ENCODE assay signal across 7 cellular contexts in genomic region chr17:77449908-77450741, GRCh38.
DNase-seq lines count a peak whose midpoint lies in the region; FAIRE-seq and TF ChIP-seq lines count a peak whose summit lies in the region.

No MANE protein-coding gene starts in this region.

- H3K27me3 ChIP-seq in WERI-Rb-1 (ENCODE audit: insufficient read depth, low read depth, severe bottlenecking) = no peaks in the 10 kb centered on the region

- no peak for TF ChIP-seq POLR2A in GM12892 (IDR thresholded peaks at IDR 0.05; ENCODE audit: low read depth, low read length)

- H3K9me3 ChIP-seq in HEK293 (ENCODE audit: control insufficient read depth, insufficient read depth, low read depth, low read length) (no peaks in the 10 kb centered on the region), WERI-Rb-1 (ENCODE audit: severe bottlenecking) (no peaks in the 10 kb centered on the region)

- H3K4me1 ChIP-seq in HEK293 (ENCODE audit: control insufficient read depth, insufficient read depth, low read length) = peaks cover 10% of the 10 kb centered on the region

- H3K4me3 ChIP-seq in HEK293 (ENCODE audit: low read depth, low read length) = no peak overlapping the region
- H3K4me3 ChIP-seq in WERI-Rb-1 (ENCODE audit: low read depth, low read length) = peak overlapping the region; percentile 78; the same call in 1 of the 2 replicates

- CTCF ChIA-PET in HEK293 (lab: Yijun Ruan, JAX) = interaction anchor here (0.6 to 1.0 kb wide), 5 partner anchors 14 to 178 kb away, joined by 3 to 4 read pairs (median 3); no protein-coding TSS in a partner anchor

- H3K36me3 ChIP-seq in HEK293 (ENCODE audit: control insufficient read depth in 2 of 2, insufficient read depth in 1 of 2, low read length in 2 of 2) (no peaks in the 10 kb centered on the region), WERI-Rb-1 (peaks cover 49% of the 10 kb centered on the region)

- H3K27ac ChIP-seq in HEK293 (ENCODE audit: extremely low read depth, low read depth, low read length) (no peak overlapping the region), WERI-Rb-1 (peak overlapping the region; percentile 99)

- no peak for TF ChIP-seq CTCF in HEK293 (tag by site-specific recombination; IDR thresholded peaks at IDR 0.05)
- TF ChIP-seq CTCF in WERI-Rb-1 (IDR thresholded peaks at IDR 0.05; ENCODE audit: low read depth, low read length) = no peak

- DNase-seq in WERI-Rb-1 (no peak), dermis blood vessel endothelial cell (peak; percentile 51), medulla oblongata (ENCODE audit: extremely low spot score) (peak; percentile 83), GM12892 (ENCODE audit: insufficient read length) (no peak), NCI-H1105 treated with DMSO at 0.1 percent for 48 hours (lab: John Stamatoyannopoulos, UW) (no peak)
- peak; percentile 54 for DNase-seq in stimulated activated CD8-positive, alpha-beta memory T cell treated with anti-CD3 and anti-CD28 coated beads, Interleukin-7, amount 100 ng/mL, for 24 hours (ENCODE audit: low read depth)

- POLR2A ChIA-PET in HEK293 (lab: Yijun Ruan, JAX) = interaction anchor here (0.6 to 1.4 kb wide), 5 partner anchors 14 to 127 kb away, joined by 3 to 4 read pairs (median 3); no protein-coding TSS in a partner anchor

- FAIRE-seq in GM12892 (lab: Jason Lieb, UNC) = no peak

TF ChIP-seq in HEK293, 187 proteins besides CTCF, POLR2A, EP300 and RAD21 (continues in another document):
- TF ChIP-seq SETDB1 (IDR thresholded peaks at IDR 0.05; ENCODE audit: insufficient read length, low read length) (no peak), GLIS2 (tag by site-specific recombination; IDR thresholded peaks at IDR 0.05) (peak; percentile 75), BCL11B (tag by site-specific recombination; IDR thresholded peaks at IDR 0.05; ENCODE audit: low read depth) (no peak), ZNF138 (tag by site-specific recombination; IDR thresholded peaks at IDR 0.05; ENCODE audit: borderline replicate concordance) (no peak), SP2 (tag by site-specific recombination; IDR thresholded peaks at IDR 0.05) (no peak), ZEB2 (tag by site-specific recombination; IDR thresholded peaks at IDR 0.05) (no peak), ZNF10 (tag by site-specific recombination; IDR thresholded peaks at IDR 0.05) (no peak), ZFP69B (tag by site-specific recombination; IDR thresholded peaks at IDR 0.05) (no peak), WT1 (tag by site-specific recombination; IDR thresholded peaks at IDR 0.05) (0 out of 2 replicates have a peak, but pooled peaks have one; percentile 10), ZIC2 (tag by site-specific recombination; IDR thresholded peaks at IDR 0.05) (peak; percentile 53; the same call in 1 of the 2 replicates), ZNF366 (tag by site-specific recombination; conservative IDR thresholded peaks at IDR 0.05) (no peak), ZNF785 (tag by site-specific recombination; IDR thresholded peaks at IDR 0.05) (no peak), KLF1 (tag by site-specific recombination; IDR thresholded peaks at IDR 0.05) (peak; percentile 44; the same call in 1 of the 2 replicates), EGR2 (tag by site-specific recombination; IDR thresholded peaks at IDR 0.05; ENCODE audit: low read depth) (peak; percentile 80), ZNF571 (tag by site-specific recombination; IDR thresholded peaks at IDR 0.05) (no peak), ZBTB11 (tag by site-specific recombination; conservative IDR thresholded peaks at IDR 0.05; ENCODE audit: low read depth) (no peak), ZNF561 (tag by site-specific recombination; IDR thresholded peaks at IDR 0.05; ENCODE audit: borderline replicate concordance) (no peak), ZNF416 (tag by site-specific recombination; IDR thresholded peaks at IDR 0.05) (no peak), ZNF670 (tag by site-specific recombination; IDR thresholded peaks at IDR 0.05; ENCODE audit: low read depth) (no peak), ZNF837 (tag by site-specific recombination; IDR thresholded peaks at IDR 0.05) (no peak), ZNF600 (tag by site-specific recombination; IDR thresholded peaks at IDR 0.05) (peak; percentile 75), GLI4 (tag by site-specific recombination; IDR thresholded peaks at IDR 0.05) (no peak), KLF10 (tag by site-specific recombination; IDR thresholded peaks at IDR 0.05) (peak; percentile 22; the same call in 1 of the 2 replicates), ZNF221 (tag by site-specific recombination; IDR thresholded peaks at IDR 0.05; ENCODE audit: borderline replicate concordance) (no peak), ZFHX2 (tag by site-specific recombination; conservative IDR thresholded peaks at IDR 0.05) (peak; percentile 85), ZNF324 (tag by site-specific recombination; IDR thresholded peaks at IDR 0.05) (no peak), ZNF791 (tag by site-specific recombination; IDR thresholded peaks at IDR 0.05) (no peak), GFI1B (tag by site-specific recombination; IDR thresholded peaks at IDR 0.05) (no peak), ZXDB (tag by site-specific recombination; IDR thresholded peaks at IDR 0.05) (no peak), ZNF311 (tag by site-specific recombination; IDR thresholded peaks at IDR 0.05; ENCODE audit: borderline replicate concordance) (no peak), ZNF121 (tag by site-specific recombination; IDR thresholded peaks at IDR 0.05) (no peak), ZNF747 (tag by site-specific recombination; IDR thresholded peaks at IDR 0.05) (no peak), ZBTB7A (tag by site-specific recombination; IDR thresholded peaks at IDR 0.05; ENCODE audit: low read depth) (no peak)
- TF ChIP-seq, protein P1, sequence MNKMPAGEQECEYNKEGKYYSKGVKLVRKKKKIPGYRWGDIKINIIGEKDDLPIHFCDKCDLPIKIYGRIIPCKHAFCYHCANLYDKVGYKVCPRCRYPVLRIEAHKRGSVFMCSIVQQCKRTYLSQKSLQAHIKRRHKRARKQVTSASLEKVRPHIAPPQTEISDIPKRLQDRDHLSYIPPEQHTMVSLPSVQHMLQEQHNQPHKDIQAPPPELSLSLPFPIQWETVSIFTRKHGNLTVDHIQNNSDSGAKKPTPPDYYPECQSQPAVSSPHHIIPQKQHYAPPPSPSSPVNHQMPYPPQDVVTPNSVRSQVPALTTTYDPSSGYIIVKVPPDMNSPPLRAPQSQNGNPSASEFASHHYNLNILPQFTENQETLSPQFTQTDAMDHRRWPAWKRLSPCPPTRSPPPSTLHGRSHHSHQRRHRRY (tag by site-specific recombination; IDR thresholded peaks at IDR 0.05) = no peak
- TF ChIP-seq, protein P2, sequence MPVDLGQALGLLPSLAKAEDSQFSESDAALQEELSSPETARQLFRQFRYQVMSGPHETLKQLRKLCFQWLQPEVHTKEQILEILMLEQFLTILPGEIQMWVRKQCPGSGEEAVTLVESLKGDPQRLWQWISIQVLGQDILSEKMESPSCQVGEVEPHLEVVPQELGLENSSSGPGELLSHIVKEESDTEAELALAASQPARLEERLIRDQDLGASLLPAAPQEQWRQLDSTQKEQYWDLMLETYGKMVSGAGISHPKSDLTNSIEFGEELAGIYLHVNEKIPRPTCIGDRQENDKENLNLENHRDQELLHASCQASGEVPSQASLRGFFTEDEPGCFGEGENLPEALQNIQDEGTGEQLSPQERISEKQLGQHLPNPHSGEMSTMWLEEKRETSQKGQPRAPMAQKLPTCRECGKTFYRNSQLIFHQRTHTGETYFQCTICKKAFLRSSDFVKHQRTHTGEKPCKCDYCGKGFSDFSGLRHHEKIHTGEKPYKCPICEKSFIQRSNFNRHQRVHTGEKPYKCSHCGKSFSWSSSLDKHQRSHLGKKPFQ (tag by site-specific recombination; IDR thresholded peaks at IDR 0.05) = no peak

Comparison
In these comparisons a context has a peak if more than half of its experiments do, and no peak if none do; other contexts are left out.
1. DNase-seq: peak in dermis blood vessel endothelial cell (single experiment), medulla oblongata (single experiment) and stimulated activated CD8-positive, alpha-beta memory T cell treated with anti-CD3 and anti-CD28 coated beads, Interleukin-7, amount 100 ng/mL, for 24 hours (single experiment); none in WERI-Rb-1 (single experiment), GM12892 (single experiment) and NCI-H1105 treated with DMSO at 0.1 percent for 48 hours (single experiment).